ENCODE assay signal across 2 cellular contexts in the genomic region with DNA sequence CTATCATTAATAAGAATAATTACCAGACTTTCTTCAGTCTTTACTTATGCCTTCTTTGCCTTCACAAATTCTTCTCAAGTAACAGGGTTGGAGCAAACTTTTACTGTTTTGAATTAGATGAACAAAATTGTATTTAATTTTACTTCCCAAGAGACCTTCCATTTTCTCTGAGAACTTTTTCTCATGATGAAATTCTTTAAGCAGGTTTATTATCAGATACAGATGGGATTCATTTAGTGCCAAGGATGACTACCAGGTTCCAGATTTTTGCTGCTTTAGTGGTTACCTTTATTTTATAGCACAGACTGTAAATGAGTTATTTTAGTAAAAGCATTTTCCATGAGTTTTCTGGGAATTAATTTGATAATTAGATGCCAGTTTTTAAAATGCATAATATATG.
TF ChIP-seq lines count a peak whose summit lies in the region.

No MANE protein-coding gene starts in this region.

TF ChIP-seq in SK-N-SH treated with all-trans-retinoic acid at 6 μM for 48 hours, 23 proteins besides CTCF, POLR2A, EP300 and RAD21 (continued from another document):
- TF ChIP-seq, protein P1, sequence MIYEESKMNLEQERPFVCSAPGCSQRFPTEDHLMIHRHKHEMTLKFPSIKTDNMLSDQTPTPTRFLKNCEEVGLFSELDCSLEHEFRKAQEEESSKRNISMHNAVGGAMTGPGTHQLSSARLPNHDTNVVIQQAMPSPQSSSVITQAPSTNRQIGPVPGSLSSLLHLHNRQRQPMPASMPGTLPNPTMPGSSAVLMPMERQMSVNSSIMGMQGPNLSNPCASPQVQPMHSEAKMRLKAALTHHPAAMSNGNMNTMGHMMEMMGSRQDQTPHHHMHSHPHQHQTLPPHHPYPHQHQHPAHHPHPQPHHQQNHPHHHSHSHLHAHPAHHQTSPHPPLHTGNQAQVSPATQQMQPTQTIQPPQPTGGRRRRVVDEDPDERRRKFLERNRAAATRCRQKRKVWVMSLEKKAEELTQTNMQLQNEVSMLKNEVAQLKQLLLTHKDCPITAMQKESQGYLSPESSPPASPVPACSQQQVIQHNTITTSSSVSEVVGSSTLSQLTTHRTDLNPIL (CRISPR knock-in tag; IDR thresholded peaks at IDR 0.05; ENCODE audit: low read depth), result no peak

TF ChIP-seq in WTC11, 78 proteins besides CTCF, POLR2A, EP300 and RAD21 (continued from another document):
- TF ChIP-seq, protein P2, sequence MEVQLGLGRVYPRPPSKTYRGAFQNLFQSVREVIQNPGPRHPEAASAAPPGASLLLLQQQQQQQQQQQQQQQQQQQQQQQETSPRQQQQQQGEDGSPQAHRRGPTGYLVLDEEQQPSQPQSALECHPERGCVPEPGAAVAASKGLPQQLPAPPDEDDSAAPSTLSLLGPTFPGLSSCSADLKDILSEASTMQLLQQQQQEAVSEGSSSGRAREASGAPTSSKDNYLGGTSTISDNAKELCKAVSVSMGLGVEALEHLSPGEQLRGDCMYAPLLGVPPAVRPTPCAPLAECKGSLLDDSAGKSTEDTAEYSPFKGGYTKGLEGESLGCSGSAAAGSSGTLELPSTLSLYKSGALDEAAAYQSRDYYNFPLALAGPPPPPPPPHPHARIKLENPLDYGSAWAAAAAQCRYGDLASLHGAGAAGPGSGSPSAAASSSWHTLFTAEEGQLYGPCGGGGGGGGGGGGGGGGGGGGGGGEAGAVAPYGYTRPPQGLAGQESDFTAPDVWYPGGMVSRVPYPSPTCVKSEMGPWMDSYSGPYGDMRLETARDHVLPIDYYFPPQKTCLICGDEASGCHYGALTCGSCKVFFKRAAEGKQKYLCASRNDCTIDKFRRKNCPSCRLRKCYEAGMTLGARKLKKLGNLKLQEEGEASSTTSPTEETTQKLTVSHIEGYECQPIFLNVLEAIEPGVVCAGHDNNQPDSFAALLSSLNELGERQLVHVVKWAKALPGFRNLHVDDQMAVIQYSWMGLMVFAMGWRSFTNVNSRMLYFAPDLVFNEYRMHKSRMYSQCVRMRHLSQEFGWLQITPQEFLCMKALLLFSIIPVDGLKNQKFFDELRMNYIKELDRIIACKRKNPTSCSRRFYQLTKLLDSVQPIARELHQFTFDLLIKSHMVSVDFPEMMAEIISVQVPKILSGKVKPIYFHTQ (CRISPR knock-in tag; IDR thresholded peaks at IDR 0.05), result no peak
- no peak for TF ChIP-seq HMGA2 (CRISPR knock-in tag; IDR thresholded peaks at IDR 0.05)
